Comparison of ENCODE assay signal across 8 cellular contexts in the genomic region with DNA sequence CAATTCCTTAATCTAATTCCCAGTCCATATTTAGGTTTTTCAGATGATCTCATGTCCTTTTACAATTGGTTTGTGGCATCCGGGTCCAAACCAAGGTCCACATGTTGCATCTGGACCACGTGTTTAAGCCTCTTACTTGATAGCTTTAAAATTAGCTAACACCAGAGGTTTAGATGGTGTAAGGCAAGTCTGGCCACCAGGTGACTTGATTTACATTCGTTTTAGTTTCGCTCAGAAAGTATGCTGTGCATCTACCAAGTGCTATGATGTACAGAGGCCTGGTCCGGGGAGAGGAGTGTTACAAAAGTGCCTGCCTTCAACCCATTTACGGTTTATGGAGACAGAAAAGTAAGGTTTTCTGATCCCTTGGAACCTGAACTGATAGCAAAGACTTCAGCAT. TPM values are rescaled to one million over a fixed set of nuclear protein-coding genes. Genes with fewer than 3 reads are reported as not detected.
DNase-seq lines count a peak whose midpoint lies in the region; ATAC-seq and TF ChIP-seq lines count a peak whose summit lies in the region.

No MANE protein-coding gene starts in this region.

- DNase-seq in Daoy (ENCODE audit: low read depth) (peak; percentile 13), ovary (no peak), Ammon's horn (ENCODE audit: low spot score) (no peak), middle frontal gyrus (ENCODE audit: extremely low spot score, low spot score) (no peak)
- DNase-seq in effector CD8-positive, alpha-beta T cell (lab: John Stamatoyannopoulos, UW), result no peak

- H3K36me3 Mint-ChIP-seq in T-helper 1 cell treated with Interleukin-12 subunit alpha and Interleukin-12 subunit beta and Interleukin-4 antibody, amounts not matched to agents 30 μg/mL and 1 μg/mL, for 36 hours (ENCODE audit: low read depth), result peaks cover 16% of the 10 kb centered on the region

- peak overlapping the region; percentile 88 to 94 for H3K27ac ChIP-seq in ovary

- ATAC-seq in HG02642 (IDR thresholded peaks at IDR 0.05; ENCODE audit: poor library complexity, unreplicated experiment), result peak; percentile 23

- no peaks in the 10 kb centered on the region for H3K27me3 Mint-ChIP-seq in T-helper 1 cell treated with Interleukin-12 subunit alpha and Interleukin-12 subunit beta and Interleukin-4 antibody, amounts not matched to agents 30 μg/mL and 1 μg/mL, for 36 hours (ENCODE audit: low read depth)

- 74 to 78% (median 76%) methylated on average over 6 of the region's 6 CpGs for WGBS in ovary, 3 donors

- no peaks in the 10 kb centered on the region for H3K9me3 Mint-ChIP-seq in T-helper 1 cell treated with Interleukin-12 subunit alpha and Interleukin-12 subunit beta and Interleukin-4 antibody, amounts not matched to agents 30 μg/mL and 1 μg/mL, for 36 hours

- no peak overlapping the region for H3K9ac ChIP-seq in endocrine pancreas (ENCODE audit: control insufficient read depth, insufficient read depth, low read length)

- intact Hi-C loops in ovary (cut with DNase I), result loop anchor here in 2 of 4 donors (5.0 to 10.0 kb wide), 2 partner anchors 60 to 287 kb away; partner anchors contain the start of genes ORC6 (in 1 of the 2) and VPS35 (in 1 of the 2)

- no peaks in the 10 kb centered on the region for H3K9me3 ChIP-seq in endocrine pancreas (ENCODE audit: control insufficient read depth, low read length)
- H3K9me3 ChIP-seq in ovary, result no peaks in the 10 kb centered on the region

- peak overlapping the region; percentile 98 for H3K27ac Mint-ChIP-seq in T-helper 1 cell treated with Interleukin-12 subunit alpha and Interleukin-12 subunit beta and Interleukin-4 antibody, amounts not matched to agents 30 μg/mL and 1 μg/mL, for 36 hours

- H3K27me3 ChIP-seq in endocrine pancreas (ENCODE audit: control insufficient read depth, insufficient read depth, low read length) (no peaks in the 10 kb centered on the region), ovary (no peaks in the 10 kb centered on the region)

- TF ChIP-seq POLR2A in ovary (IDR thresholded peaks at IDR 0.05), result no peak

- H3K4me3 ChIP-seq in endocrine pancreas (ENCODE audit: control insufficient read depth, insufficient read depth, low read length) (peak overlapping the region; percentile 68), ovary (peak overlapping the region; percentile 76)

- no peak for TF ChIP-seq CTCF in ovary (IDR thresholded peaks at IDR 0.05)

- TF ChIP-seq EP300 in ovary (IDR thresholded peaks at IDR 0.05), result no peak

- peaks cover 38% of the 10 kb centered on the region for H3K4me1 Mint-ChIP-seq in T-helper 1 cell treated with Interleukin-12 subunit alpha and Interleukin-12 subunit beta and Interleukin-4 antibody, amounts not matched to agents 30 μg/mL and 1 μg/mL, for 36 hours (ENCODE audit: low read depth)

- peak overlapping the region; percentile 89 for H3K4me3 Mint-ChIP-seq in T-helper 1 cell treated with Interleukin-12 subunit alpha and Interleukin-12 subunit beta and Interleukin-4 antibody, amounts not matched to agents 30 μg/mL and 1 μg/mL, for 36 hours

- H3K36me3 ChIP-seq in endocrine pancreas (ENCODE audit: control insufficient read depth, insufficient read depth, low read length) (no peaks in the 10 kb centered on the region), ovary (no peaks in the 10 kb centered on the region)

- H3K4me1 ChIP-seq in endocrine pancreas (ENCODE audit: control insufficient read depth, insufficient read depth, low read length) (peaks cover 13% of the 10 kb centered on the region), ovary (ENCODE audit: insufficient read depth) (peaks cover 5% of the 10 kb centered on the region)

RNA-seq across cellular contexts. Expression of gene DNAJA2, which starts 0.9 kb away (rescaled TPM):
- total RNA-seq in Daoy (2014; rRNA removed; shearing (Covaris generic)), result 70.6 and 126 TPM in 2 replicates
- total RNA-seq in ovary, result 10 to 100 TPM; 33.4 to 59.6 (median 58.4) TPM
- polyA plus RNA-seq in ovary, result 10 to 100 TPM; 40.6 to 63.3 TPM
